ENCODE assay signal across 8 cellular contexts in genomic region chr17:16599537-16599936, GRCh38.
"Had no signal": no experiment of that assay in that cellular context is flagged by ENCODE, and none has a peak within 500 bp of the region (broad histone marks: within the 10 kb centered on the region; RNA-seq: fewer than 3 reads in every experiment).

No MANE protein-coding gene starts in this region.

- ATAC-seq: HCT116, K562 had no signal

- H3K4me3 ChIP-seq: GM23248, HAP-1, K562 had no signal

- DNase-seq: GM23248, GOT3, H7, IMR-90 had no signal

- H2AFZ ChIP-seq: GM23248 had no signal

- H3K4me1 ChIP-seq: HAP-1 had no signal

- H3K27ac ChIP-seq: GM23248, HL-60 had no signal

- H3K9me3 ChIP-seq: HAP-1 had no signal

- H3K36me3 ChIP-seq: HAP-1 had no signal

- H3K9ac ChIP-seq: GM23248 had no signal

- FAIRE-seq: K562 had no signal
